In the genomic region with DNA sequence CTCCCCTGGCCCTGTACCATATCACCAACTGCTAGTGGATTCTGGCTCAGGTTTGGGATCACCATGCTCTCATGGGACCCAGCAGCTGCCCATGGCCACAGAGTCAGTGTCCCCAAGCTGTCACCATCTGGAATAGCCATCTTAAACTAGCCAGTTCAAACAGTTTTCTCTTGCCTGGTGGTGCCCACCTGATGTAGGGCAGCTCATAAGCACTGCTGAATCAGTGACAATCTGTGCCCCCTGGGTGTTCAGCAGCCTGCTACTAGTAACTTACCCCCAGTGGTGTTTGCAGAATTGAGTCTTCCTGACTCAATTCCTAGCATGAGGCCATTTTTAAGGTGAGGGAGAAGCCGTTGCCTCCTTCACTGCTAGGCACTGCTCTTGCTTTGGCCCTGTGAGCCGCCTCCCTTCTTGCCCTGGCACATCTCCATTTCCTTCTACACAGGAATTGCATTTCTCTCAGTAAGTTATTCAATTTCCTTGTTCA, we compare ENCODE assay signal across 8 cellular contexts. TPM values are rescaled to one million over a fixed set of nuclear protein-coding genes. Genes with fewer than 3 reads are reported as not detected.
A peak's percentile ranks its signal among the peaks of the same experiment; 100 is the strongest.
DNase-seq lines count a peak whose midpoint lies in the region; ATAC-seq lines count a peak whose summit lies in the region.
"Had no signal": no experiment of that assay in that cellular context is flagged by ENCODE, and none has a peak within 500 bp of the region (broad histone marks: within the 10 kb centered on the region; RNA-seq: fewer than 3 reads in every experiment).

No MANE protein-coding gene starts in this region.

- intact Hi-C loops in naive thymus-derived CD4-positive, alpha-beta T cell (cut with micrococcal nuclease) = no loop called here

- ATAC-seq in activated naive CD4-positive, alpha-beta T cell treated with anti-CD3 and anti-CD28 coated beads, Interleukin-2, amount 50 U/mL, for 72 hours = peak; percentile 5 to 13
- ATAC-seq in naive thymus-derived CD4-positive, alpha-beta T cell = peak; percentile 22
- ATAC-seq in GM19452 (IDR thresholded peaks at IDR 0.05; ENCODE audit: unreplicated experiment) = no peak

- POLR2A ChIA-PET in naive thymus-derived CD4-positive, alpha-beta T cell (lab: Charles Lee) = interaction anchor here (2.6 kb wide), 1 partner anchor 8 kb away, joined by 23 read pairs; a partner anchor contains a TSS

- peak overlapping the region; percentile 3; the same call in 1 of the 2 replicates for H3K27ac ChIP-seq in HUES6 (ENCODE audit: low read depth, low read length)
- H3K27ac ChIP-seq in naive thymus-derived CD4-positive, alpha-beta T cell (ENCODE audit: low read depth, low read length) = no peak overlapping the region

- no peaks in the 10 kb centered on the region for H3K27me3 ChIP-seq in HUES6 (ENCODE audit: control insufficient read depth, insufficient read depth, low read length)
- H3K27me3 ChIP-seq in naive thymus-derived CD4-positive, alpha-beta T cell (ENCODE audit: control insufficient read depth in 2 of 2, insufficient read depth in 2 of 2, low read length in 2 of 2) = no peaks in the 10 kb centered on the region

- H3K36me3 Mint-ChIP-seq in activated naive CD4-positive, alpha-beta T cell treated with anti-CD3 and anti-CD28 coated beads, Interleukin-2, amount 50 U/mL, for 72 hours = peaks cover 31 to 39% of the 10 kb centered on the region in 2 donors
- H3K36me3 Mint-ChIP-seq in naive thymus-derived CD4-positive, alpha-beta T cell = peaks cover 10 to 37% (median 18%) of the 10 kb centered on the region in 5 donors

- peaks cover 0 to 6% (median 3%) of the 10 kb centered on the region in 5 donors for H3K27me3 Mint-ChIP-seq in naive thymus-derived CD4-positive, alpha-beta T cell

- peaks cover 13 to 39% (median 25%) of the 10 kb centered on the region in 7 donors for H3K4me1 Mint-ChIP-seq in naive thymus-derived CD4-positive, alpha-beta T cell

- H3K9me3 Mint-ChIP-seq in activated naive CD4-positive, alpha-beta T cell treated with anti-CD3 and anti-CD28 coated beads, Interleukin-2, amount 50 U/mL, for 72 hours = no peaks in the 10 kb centered on the region
- H3K9me3 Mint-ChIP-seq in naive thymus-derived CD4-positive, alpha-beta T cell = no peaks in the 10 kb centered on the region

- no peaks in the 10 kb centered on the region for H3K9me3 ChIP-seq in HUES6 (ENCODE audit: control insufficient read depth, insufficient read depth, low read depth, low read length)
- no peaks in the 10 kb centered on the region for H3K9me3 ChIP-seq in naive thymus-derived CD4-positive, alpha-beta T cell (ENCODE audit: control insufficient read depth in 2 of 3, low read length in 3 of 3)

- peaks cover 10% of the 10 kb centered on the region for H3K4me1 ChIP-seq in HUES6 (ENCODE audit: control insufficient read depth, insufficient read depth, low read length)
- H3K4me1 ChIP-seq in naive thymus-derived CD4-positive, alpha-beta T cell (ENCODE audit: control insufficient read depth in 2 of 2, insufficient read depth in 2 of 2, low read length in 2 of 2) = peaks cover 10 to 11% of the 10 kb centered on the region in 2 donors

- DNase-seq in ELR (ENCODE audit: low read depth) (peak; percentile 48), NOMO-1 (lab: John Stamatoyannopoulos, UW; ENCODE audit: unreplicated experiment in 2 of 2) (no peak), NCI-H526 treated with DMSO at 0.1 percent for 48 hours (lab: John Stamatoyannopoulos, UW) (no peak)
- no peak for DNase-seq in activated naive CD4-positive, alpha-beta T cell treated with anti-CD3 and anti-CD28 coated beads, Interleukin-2, amount 50 U/mL, for 72 hours (ENCODE audit: low spot score in 2 of 2)
- no peak for DNase-seq in naive thymus-derived CD4-positive, alpha-beta T cell

- peak overlapping the region; percentile 77 to 79 for H3K27ac Mint-ChIP-seq in activated naive CD4-positive, alpha-beta T cell treated with anti-CD3 and anti-CD28 coated beads, Interleukin-2, amount 50 U/mL, for 72 hours
- H3K27ac Mint-ChIP-seq in naive thymus-derived CD4-positive, alpha-beta T cell = peak overlapping the region in 8 of 9 donors; percentile 11 to 71 (median 62)

- no peak overlapping the region for H3K4me3 ChIP-seq in HUES6 (ENCODE audit: low read depth, low read length)
- no peak overlapping the region for H3K4me3 ChIP-seq in naive thymus-derived CD4-positive, alpha-beta T cell (ENCODE audit: low read length)

- H3K4me3 Mint-ChIP-seq in naive thymus-derived CD4-positive, alpha-beta T cell = peak overlapping the region in 1 of 10 donors; percentile 17

- CTCF ChIA-PET in naive thymus-derived CD4-positive, alpha-beta T cell (lab: Charles Lee) = interaction anchor here (1.2 kb wide), 1 partner anchor 36 kb away, joined by 3 read pairs; no protein-coding TSS in a partner anchor

- H3K9ac ChIP-seq in HUES6 (ENCODE audit: low read length) = peak overlapping the region; percentile 22

- H3K36me3 ChIP-seq in HUES6 (ENCODE audit: control insufficient read depth, insufficient read depth, low read length) = peaks cover 50% of the 10 kb centered on the region
- H3K36me3 ChIP-seq in naive thymus-derived CD4-positive, alpha-beta T cell (ENCODE audit: control insufficient read depth in 2 of 3, insufficient read depth in 3 of 3, low read length in 3 of 3) = peaks cover 22 to 53% (median 29%) of the 10 kb centered on the region in 3 experiments

RNA-seq across cellular contexts. Expression of a gene that starts 7.9 kb away (rescaled TPM):
- total RNA-seq in activated naive CD4-positive, alpha-beta T cell treated with anti-CD3 and anti-CD28 coated beads, Interleukin-2, amount 50 U/mL, for 72 hours = 1,000 to 10,000 TPM; 2,574 to 3,520 TPM
- 1,000 to 10,000 TPM; 1,411 to 1,898 (median 1,693) TPM for total RNA-seq in naive thymus-derived CD4-positive, alpha-beta T cell
- polyA plus RNA-seq in naive thymus-derived CD4-positive, alpha-beta T cell = 1,000 to 10,000 TPM; 1,357 to 1,450 TPM

RNA-seq across cellular contexts. Expression of a gene that starts 31.3 kb away (rescaled TPM):
- total RNA-seq in activated naive CD4-positive, alpha-beta T cell treated with anti-CD3 and anti-CD28 coated beads, Interleukin-2, amount 50 U/mL, for 72 hours = 10 to 100 TPM; 21.2 to 25.3 TPM
- 10 to 100 TPM; 30.3 to 50.2 (median 46.8) TPM for total RNA-seq in naive thymus-derived CD4-positive, alpha-beta T cell
- polyA plus RNA-seq in naive thymus-derived CD4-positive, alpha-beta T cell = 10 to 100 TPM; 45.0 to 53.7 TPM

RNA-seq across cellular contexts. Expression of a gene that starts 53.0 kb away (rescaled TPM):
- total RNA-seq in activated naive CD4-positive, alpha-beta T cell treated with anti-CD3 and anti-CD28 coated beads, Interleukin-2, amount 50 U/mL, for 72 hours = not detected
- total RNA-seq in naive thymus-derived CD4-positive, alpha-beta T cell = under 1 TPM in 1 of 5 experiments, not detected in 4; 0.07 TPM
- polyA plus RNA-seq in naive thymus-derived CD4-positive, alpha-beta T cell = not detected
- total RNA-seq: RPMI7951 had no signal
